In genomic region chr1:182301467-182302198, GRCh38 we compare ENCODE assay signal across 8 cellular contexts.
A peak's percentile ranks its signal among the peaks of the same experiment; 100 is the strongest.
DNase-seq lines count a peak whose midpoint lies in the region; ATAC-seq and TF ChIP-seq lines count a peak whose summit lies in the region.

No MANE protein-coding gene starts in this region.

- H3K27ac Mint-ChIP-seq in activated T-cell treated with anti-CD3 and anti-CD28 coated beads, Interleukin-2, amount 50 U/mL, for 24 hours, result peak overlapping the region; percentile 72

- intact Hi-C loops in prostate gland (cut with DNase I), result no loop called here
- intact Hi-C loops in OCI-LY7 (cut with micrococcal nuclease; ENCODE audit: unreplicated experiment), result no loop called here

- no peak overlapping the region for H2AFZ ChIP-seq in OCI-LY7 (ENCODE audit: low read length)

- no peak for TF ChIP-seq POLR2A in prostate gland (IDR thresholded peaks at IDR 0.05)

- H3K27ac ChIP-seq in prostate gland (peak overlapping the region in 1 of 2 donors; percentile 22), OCI-LY7 (ENCODE audit: low read depth, low read length, poor library complexity, severe bottlenecking) (no peak overlapping the region)

- H3K4me1 ChIP-seq in prostate gland (replicated peaks), result no peaks in the 10 kb centered on the region
- no peaks in the 10 kb centered on the region for H3K4me1 ChIP-seq in OCI-LY7 (ENCODE audit: insufficient read depth, low read length, poor library complexity, severe bottlenecking)

- H4K20me1 ChIP-seq in OCI-LY7 (ENCODE audit: insufficient read depth, low read length), result no peaks in the 10 kb centered on the region

- 76% methylated on average over 9 of the region's 9 CpGs for WGBS in prostate gland

- H3K9me2 ChIP-seq in OCI-LY7 (ENCODE audit: insufficient read depth, low read length), result no peaks in the 10 kb centered on the region

- peak in 2 of 4 experiments; percentile 8 to 25 for TF ChIP-seq CTCF in prostate gland (IDR thresholded peaks at IDR 0.05)
- TF ChIP-seq CTCF in OCI-LY7 (conservative IDR thresholded peaks at IDR 0.05; ENCODE audit: low read length), result no peak

- no peak overlapping the region for H3K4me2 ChIP-seq in OCI-LY7 (ENCODE audit: low read length)

- no peaks in the 10 kb centered on the region for H3K36me3 Mint-ChIP-seq in activated T-cell treated with anti-CD3 and anti-CD28 coated beads, Interleukin-2, amount 50 U/mL, for 24 hours (ENCODE audit: low read depth)

- H3K4me3 Mint-ChIP-seq in activated T-cell treated with anti-CD3 and anti-CD28 coated beads, Interleukin-2, amount 50 U/mL, for 24 hours, result no peak overlapping the region

- H3K79me2 ChIP-seq in OCI-LY7 (ENCODE audit: insufficient read depth, low read depth, low read length), result no peaks in the 10 kb centered on the region

- DNase-seq in activated T-cell treated with anti-CD3 and anti-CD28 coated beads, Interleukin-2, amount 50 U/mL, for 24 hours, result no peak
- no peak for DNase-seq in activated T-cell treated with anti-CD3 and anti-CD28 coated beads, Interleukin-2, amount 50 U/mL, for 1 hour
- peak; percentile 57 for DNase-seq in RPMI7951 (ENCODE audit: low read depth)
- DNase-seq in fibroblast of gingiva (ENCODE audit: low read depth), result peak; percentile 64
- DNase-seq in prostate gland (ENCODE audit: low spot score), result peak; percentile 45
- DNase-seq in OCI-LY7 (ENCODE audit: low spot score), result no peak

- ATAC-seq in GM18873 (IDR thresholded peaks at IDR 0.05; ENCODE audit: low FRiP score, unreplicated experiment) (no peak), HG03342 (IDR thresholded peaks at IDR 0.05; ENCODE audit: unreplicated experiment) (no peak)

- no peaks in the 10 kb centered on the region for H3K27me3 Mint-ChIP-seq in activated T-cell treated with anti-CD3 and anti-CD28 coated beads, Interleukin-2, amount 50 U/mL, for 24 hours

- no peaks in the 10 kb centered on the region for H3K36me3 ChIP-seq in prostate gland
- no peaks in the 10 kb centered on the region for H3K36me3 ChIP-seq in OCI-LY7 (ENCODE audit: insufficient read depth, low read length)

- peaks cover 23% of the 10 kb centered on the region for H3K4me1 Mint-ChIP-seq in activated T-cell treated with anti-CD3 and anti-CD28 coated beads, Interleukin-2, amount 50 U/mL, for 24 hours (ENCODE audit: low read depth)

- H3K9me3 ChIP-seq in prostate gland (no peaks in the 10 kb centered on the region), OCI-LY7 (ENCODE audit: low read length) (no peaks in the 10 kb centered on the region)

- no TSS peak for BruUV-seq in OCI-LY7 (replicated peaks; lab: Mats Ljungman, UMichigan)

- no peaks in the 10 kb centered on the region for H3K27me3 ChIP-seq in prostate gland (replicated peaks; ENCODE audit: insufficient read depth)

- CTCF ChIA-PET in OCI-LY7 (lab: Charles Lee; ENCODE audit: unreplicated experiment), result no interaction called here

- H3K4me3 ChIP-seq in prostate gland (no peak overlapping the region), OCI-LY7 (ENCODE audit: low read depth, low read length, poor library complexity, severe bottlenecking) (no peak overlapping the region)

- no peaks in the 10 kb centered on the region for H3K9me3 Mint-ChIP-seq in activated T-cell treated with anti-CD3 and anti-CD28 coated beads, Interleukin-2, amount 50 U/mL, for 24 hours

- POLR2A ChIA-PET in OCI-LY7 (lab: Charles Lee), result interaction anchor here (0.7 to 0.8 kb wide), 2 partner anchors 21 to 915 kb away, joined by 3 to 4 read pairs; no protein-coding TSS in a partner anchor

Comparison
In these comparisons a context has a peak if more than half of its experiments do, and no peak if none do; other contexts are left out.
1. DNase-seq: peak in RPMI7951 (single experiment), fibroblast of gingiva (single experiment) and prostate gland (single experiment); none in activated T-cell treated with anti-CD3 and anti-CD28 coated beads, Interleukin-2, amount 50 U/mL, for 24 hours (single experiment), activated T-cell treated with anti-CD3 and anti-CD28 coated beads, Interleukin-2, amount 50 U/mL, for 1 hour (single experiment) and OCI-LY7 (single experiment).